Comparison of ENCODE assay signal across 35 cellular contexts in genomic region chr7:86002858-86003257, GRCh38.
"Had no signal": no experiment of that assay in that cellular context is flagged by ENCODE, and none has a peak within 500 bp of the region (broad histone marks: within the 10 kb centered on the region; RNA-seq: fewer than 3 reads in every experiment).

No MANE protein-coding gene starts in this region.

- H3K36me3 ChIP-seq: adrenal gland, brain microvascular endothelial cell, breast epithelium, cardiac muscle cell had no signal

- ATAC-seq: activated CD8-positive, alpha-beta T cell treated with anti-CD3 and anti-CD28 coated beads for 36 hours; activated naive CD4-positive, alpha-beta T cell treated with anti-CD3 and anti-CD28 coated beads, Interleukin-2, amount 50 U/mL, for 72 hours; activated T-cell treated with anti-CD3 and anti-CD28 coated beads, Interleukin-2, amount 50 U/mL, for 4 hours; activated T-cell treated with anti-CD3 and anti-CD28 coated beads, Interleukin-2, amount 50 U/mL, for 72 hours; activated T-helper 17 cell treated with anti-CD3 and anti-CD28 coated beads, Interleukin-2, amount 50 U/mL, for 72 hours; body of pancreas had no signal

- DNase-seq: activated B cell treated with CpG ODN at 0.5 μM for 24 hours; activated CD4-positive, alpha-beta memory T cell treated with anti-CD3 and anti-CD28 coated beads for 36 hours; activated CD4-positive, alpha-beta T cell treated with anti-CD3 and anti-CD28 coated beads for 4 hours; activated CD4-positive, alpha-beta T cell treated with anti-CD3 and anti-CD28 coated beads, Interleukin-2, amount 10 ng/mL, durations not matched to agents 24 days and 14 days; activated CD4-positive, alpha-beta T cell treated with anti-CD3 and anti-CD28 coated beads, Interleukin-2, amount 50 U/mL, for 1 hour; activated CD4-positive, alpha-beta T cell treated with anti-CD3 and anti-CD28 coated beads, Interleukin-2, amount 50 U/mL, for 4 hours; activated CD4-positive, CD25-positive, alpha-beta regulatory T cell treated with anti-CD3 and anti-CD28 coated beads, Interleukin-2, amount 50 U/mL, for 72 hours; activated CD8-positive, alpha-beta memory T cell treated with anti-CD3 and anti-CD28 coated beads, Interleukin-2, amount 50 U/mL, for 4 hours; activated CD8-positive, alpha-beta T cell treated with anti-CD3 and anti-CD28 coated beads for 36 hours; activated effector memory CD4-positive, alpha-beta T cell treated with anti-CD3 and anti-CD28 coated beads, Interleukin-2, amount 50 U/mL, for 16 hours; activated gamma-delta T cell treated with Interleukin-2 at 50 U/mL for 16 hours; activated naive CD4-positive, alpha-beta T cell; activated naive CD4-positive, alpha-beta T cell treated with anti-CD3 and anti-CD28 coated beads for 36 hours; activated naive CD4-positive, alpha-beta T cell treated with anti-CD3 and anti-CD28 coated beads, Interleukin-2, amount 50 U/mL, for 16 hours; activated naive CD8-positive, alpha-beta T cell treated with anti-CD3 and anti-CD28 coated beads for 36 hours; activated T-cell treated with anti-CD3 and anti-CD28 coated beads for 4 hours; activated T-cell treated with anti-CD3 and anti-CD28 coated beads, Interleukin-2, amount 50 U/mL, for 1 hour; activated T-cell treated with anti-CD3 and anti-CD28 coated beads, Interleukin-2, amount 50 U/mL, for 4 hours; activated T-cell treated with anti-CD3 and anti-CD28 coated beads, Interleukin-2, amount 50 U/mL, for 72 hours; adrenal gland; amniotic stem cell; aorta; body of pancreas; brain microvascular endothelial cell; cerebellar nuclear complex; T-helper 1 cell; T-helper 2 cell; T-helper 9 cell had no signal

- H3K4me3 ChIP-seq: adrenal gland, body of pancreas, breast epithelium, cardiac muscle cell had no signal

- H3K9me3 ChIP-seq: adrenal gland had no signal

- FAIRE-seq: astrocyte, TTC549 had no signal

- H3K4me1 ChIP-seq: adrenal gland, body of pancreas, breast epithelium had no signal

- H3K27me3 ChIP-seq: adrenal gland, body of pancreas, brain microvascular endothelial cell, breast epithelium, cardiac muscle cell had no signal

- H3K27ac ChIP-seq: adrenal gland, body of pancreas, brain microvascular endothelial cell, breast epithelium, cardiac muscle cell, VCaP had no signal
